Comparison of ENCODE assay signal across 34 cellular contexts in genomic region chr17:3576970-3577369, GRCh38.
"Had no signal": no experiment of that assay in that cellular context is flagged by ENCODE, and none has a peak within 500 bp of the region (broad histone marks: within the 10 kb centered on the region; RNA-seq: fewer than 3 reads in every experiment).

No MANE protein-coding gene starts in this region.

- H3K27ac ChIP-seq: brain microvascular endothelial cell, SJCRH30, SK-N-MC, WERI-Rb-1 had no signal

- H3K4me3 Mint-ChIP-seq: activated CD4-positive, alpha-beta memory T cell treated with anti-CD3 and anti-CD28 coated beads, Interleukin-2, amount 10 ng/mL, durations not matched to agents 7 days and 5 days; activated CD8-positive, alpha-beta memory T cell treated with anti-CD3 and anti-CD28 coated beads, Interleukin-2, amount 10 ng/mL, durations not matched to agents 7 days and 5 days; activated naive CD8-positive, alpha-beta T cell treated with anti-CD3 and anti-CD28 coated beads for 36 hours; activated T-cell treated with anti-CD3 and anti-CD28 coated beads, Interleukin-2, amount 50 U/mL, for 72 hours; activated T-helper 17 cell treated with anti-CD3 and anti-CD28 coated beads, Interleukin-2, amount 50 U/mL, for 72 hours had no signal

- H3K27me3 ChIP-seq: brain microvascular endothelial cell, MG63, SJCRH30 had no signal

- ATAC-seq: activated CD8-positive, alpha-beta memory T cell treated with anti-CD3 and anti-CD28 coated beads, Interleukin-2, amount 10 ng/mL, durations not matched to agents 7 days and 5 days; activated T-cell treated with anti-CD3 and anti-CD28 coated beads, Interleukin-2, amount 50 U/mL, for 72 hours; activated T-helper 17 cell treated with anti-CD3 and anti-CD28 coated beads, Interleukin-2, amount 50 U/mL, for 72 hours had no signal

- H3K4me1 Mint-ChIP-seq: activated CD4-positive, alpha-beta memory T cell treated with anti-CD3 and anti-CD28 coated beads, Interleukin-2, amount 10 ng/mL, durations not matched to agents 7 days and 5 days; activated CD8-positive, alpha-beta memory T cell treated with anti-CD3 and anti-CD28 coated beads, Interleukin-2, amount 10 ng/mL, durations not matched to agents 7 days and 5 days; activated naive CD8-positive, alpha-beta T cell treated with anti-CD3 and anti-CD28 coated beads for 36 hours; activated T-helper 17 cell treated with anti-CD3 and anti-CD28 coated beads, Interleukin-2, amount 50 U/mL, for 72 hours had no signal

- DNase-seq: activated CD4-positive, alpha-beta memory T cell treated with anti-CD3 and anti-CD28 coated beads, Interleukin-2, amount 10 ng/mL, durations not matched to agents 7 days and 5 days; activated CD4-positive, alpha-beta T cell treated with anti-CD3 and anti-CD28 coated beads for 1 hour; activated CD4-positive, alpha-beta T cell treated with anti-CD3 and anti-CD28 coated beads for 48 hours; activated CD4-positive, CD25-positive, alpha-beta regulatory T cell; activated CD8-positive, alpha-beta memory T cell treated with anti-CD3 and anti-CD28 coated beads for 24 hours; activated CD8-positive, alpha-beta memory T cell treated with anti-CD3 and anti-CD28 coated beads, Interleukin-2, amount 10 ng/mL, durations not matched to agents 7 days and 5 days; activated effector memory CD4-positive, alpha-beta T cell treated with anti-CD3 and anti-CD28 coated beads, Interleukin-2, amount 50 U/mL, for 16 hours; activated naive CD4-positive, alpha-beta T cell; activated naive CD4-positive, alpha-beta T cell treated with anti-CD3 and anti-CD28 coated beads, Interleukin-2, amount 50 U/mL, for 16 hours; activated naive CD8-positive, alpha-beta T cell treated with anti-CD3 and anti-CD28 coated beads for 36 hours; activated T-cell treated with anti-CD3 and anti-CD28 coated beads, Interleukin-2, amount 50 U/mL, for 1 hour; activated T-cell treated with anti-CD3 and anti-CD28 coated beads, Interleukin-2, amount 50 U/mL, for 72 hours; amniotic stem cell; aorta; brain microvascular endothelial cell; Kasumi-1; KG1; MG63; MV-4-11; NCI-H1092; NCI-H1417; NCI-H187 treated with DMSO at 0.1 percent for 48 hours; NCI-H2081; NCI-H2171 treated with DMSO at 0.1 percent for 48 hours; NCI-H2227 treated with DMSO at 0.1 percent for 48 hours; NCI-H446 treated with DMSO at 0.1 percent for 48 hours; NCI-H524; NCI-H69; SHP77; SJCRH30; T1000; WERI-Rb-1 had no signal

- H3K4me3 ChIP-seq: MG63, SJCRH30, SK-N-MC had no signal

- H3K9me3 Mint-ChIP-seq: activated CD4-positive, alpha-beta memory T cell treated with anti-CD3 and anti-CD28 coated beads, Interleukin-2, amount 10 ng/mL, durations not matched to agents 7 days and 5 days; activated naive CD8-positive, alpha-beta T cell treated with anti-CD3 and anti-CD28 coated beads for 36 hours; activated T-cell treated with anti-CD3 and anti-CD28 coated beads, Interleukin-2, amount 50 U/mL, for 72 hours; activated T-helper 17 cell treated with anti-CD3 and anti-CD28 coated beads, Interleukin-2, amount 50 U/mL, for 72 hours had no signal

- H3K4me1 ChIP-seq: SJCRH30 had no signal

- H3K27ac Mint-ChIP-seq: activated CD4-positive, alpha-beta memory T cell treated with anti-CD3 and anti-CD28 coated beads, Interleukin-2, amount 10 ng/mL, durations not matched to agents 7 days and 5 days; activated CD8-positive, alpha-beta memory T cell treated with anti-CD3 and anti-CD28 coated beads, Interleukin-2, amount 10 ng/mL, durations not matched to agents 7 days and 5 days; activated naive CD8-positive, alpha-beta T cell treated with anti-CD3 and anti-CD28 coated beads for 36 hours; activated T-cell treated with anti-CD3 and anti-CD28 coated beads, Interleukin-2, amount 50 U/mL, for 72 hours; activated T-helper 17 cell treated with anti-CD3 and anti-CD28 coated beads, Interleukin-2, amount 50 U/mL, for 72 hours had no signal

- H3K36me3 Mint-ChIP-seq: activated CD8-positive, alpha-beta memory T cell treated with anti-CD3 and anti-CD28 coated beads, Interleukin-2, amount 10 ng/mL, durations not matched to agents 7 days and 5 days had no signal

- H3K36me3 ChIP-seq: brain microvascular endothelial cell, MG63, SJCRH30 had no signal

- H3K9me3 ChIP-seq: MG63, SJCRH30 had no signal

- H3K27me3 Mint-ChIP-seq: activated CD4-positive, alpha-beta memory T cell treated with anti-CD3 and anti-CD28 coated beads, Interleukin-2, amount 10 ng/mL, durations not matched to agents 7 days and 5 days; activated CD8-positive, alpha-beta memory T cell treated with anti-CD3 and anti-CD28 coated beads, Interleukin-2, amount 10 ng/mL, durations not matched to agents 7 days and 5 days; activated naive CD8-positive, alpha-beta T cell treated with anti-CD3 and anti-CD28 coated beads for 36 hours; activated T-helper 17 cell treated with anti-CD3 and anti-CD28 coated beads, Interleukin-2, amount 50 U/mL, for 72 hours had no signal
